1 cellular context compared by ENCODE assay signal in the genomic region with DNA sequence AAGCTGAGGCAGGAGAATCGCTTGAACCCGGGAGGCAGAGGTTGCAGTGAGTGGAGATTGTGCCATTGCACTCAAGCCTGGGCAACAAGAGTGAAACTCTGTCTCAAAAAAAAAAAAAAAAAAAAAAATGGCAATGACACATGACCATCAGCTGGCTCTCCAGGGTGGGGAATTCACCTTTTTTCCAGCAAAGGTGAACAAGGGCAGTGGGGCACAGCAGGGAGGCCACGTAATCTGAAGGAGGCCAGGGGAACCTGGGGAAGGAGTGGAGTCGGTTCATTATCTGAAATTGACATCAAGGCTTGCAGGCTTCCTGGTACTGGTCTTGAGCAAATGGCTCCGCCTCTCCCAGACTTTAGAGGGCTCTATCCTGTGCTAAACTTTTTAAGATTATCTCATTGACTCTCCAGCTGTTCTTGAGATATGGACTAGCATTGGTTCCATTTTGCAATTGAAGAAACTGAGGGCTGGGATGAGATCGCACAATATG.
TF ChIP-seq lines count a peak whose summit lies in the region.

No MANE protein-coding gene starts in this region.

TF ChIP-seq in K562, 482 proteins besides CTCF, POLR2A, EP300 and RAD21 (continued from another document):
- no peak for TF ChIP-seq CEBPG (CRISPR knock-in tag; IDR thresholded peaks at IDR 0.05)
- TF ChIP-seq CEBPG (tag; conservative IDR thresholded peaks at IDR 0.05 in 1 of 2, IDR thresholded peaks at IDR 0.05 in 1 of 2) = 0 out of 4 replicates have a peak, but pooled peaks of 1 of the 2 experiments have one; percentile 39
